ENCODE assay signal across 8 cellular contexts in genomic region chr20:41173161-41173721, GRCh38.
A peak's percentile ranks its signal among the peaks of the same experiment; 100 is the strongest.
DNase-seq lines count a peak whose midpoint lies in the region; ATAC-seq and TF ChIP-seq lines count a peak whose summit lies in the region.

No MANE protein-coding gene starts in this region.

- peak; percentile 61 for DNase-seq in AG09319 (ENCODE audit: extremely low read depth, low read depth)
- DNase-seq in GM20000 (ENCODE audit: low spot score): peak; percentile 71
- peak; percentile 10 for DNase-seq in NCI-H2171 (lab: John Stamatoyannopoulos, UW)
- peak; percentile 53 to 54 for DNase-seq in activated CD4-positive, alpha-beta T cell treated with anti-CD3 and anti-CD28 coated beads for 24 hours (ENCODE audit: low read depth in 2 of 2)
- peak; percentile 86 for DNase-seq in cerebellar cortex (ENCODE audit: low spot score)
- DNase-seq in left kidney (ENCODE audit: low read depth, low spot score): peak; percentile 86
- DNase-seq in stimulated activated CD4-positive, alpha-beta T cell treated with anti-CD3 and anti-CD28 coated beads, Interleukin-1b, Interleukin-23, amount 100 ng/mL, for 48 hours: peak; percentile 52

- no peak for ATAC-seq in GM18873 (IDR thresholded peaks at IDR 0.05; ENCODE audit: low FRiP score, unreplicated experiment)

- TF ChIP-seq CTCF in AG09319 (IDR thresholded peaks at IDR 0.05; ENCODE audit: low read depth, low read length): no peak; the same call in none of the 2 replicates
- peak; percentile 82 for TF ChIP-seq CTCF in GM20000 (IDR thresholded peaks at IDR 0.05; ENCODE audit: extremely low read depth, missing control alignments)

Comparison
In these comparisons a context has a peak if more than half of its experiments do, and no peak if none do; other contexts are left out.
1. DNase-seq: peak in every context shown above with its lines; median percentile 86 in cerebellar cortex; 86 in left kidney; 71 in GM20000; 61 in AG09319; 54 in activated CD4-positive, alpha-beta T cell treated with anti-CD3 and anti-CD28 coated beads for 24 hours; 52 in stimulated activated CD4-positive, alpha-beta T cell treated with anti-CD3 and anti-CD28 coated beads, Interleukin-1b, Interleukin-23, amount 100 ng/mL, for 48 hours; 10 in NCI-H2171.